8 cellular contexts compared by ENCODE assay signal in genomic region chr16:72561-73537, GRCh38. TPM values are rescaled to one million over a fixed set of nuclear protein-coding genes. Genes with fewer than 3 reads are reported as not detected.
A peak's percentile ranks its signal among the peaks of the same experiment; 100 is the strongest.
DNase-seq lines count a peak whose midpoint lies in the region; ATAC-seq and TF ChIP-seq lines count a peak whose summit lies in the region.

TSS of gene RHBDF1 (minus strand) at chr16:72631. CDS start at chr16:65015, 7,616 bp downstream.

- peak within 1 kb of the TSS; percentile 74 for H3K4me3 ChIP-seq in fibroblast of pulmonary artery (replicated peaks; ENCODE audit: low read depth, low read length)

- peak; percentile 36 for DNase-seq in activated naive CD4-positive, alpha-beta T cell treated with anti-CD3 and anti-CD28 coated beads, Interleukin-2, amount 10 ng/mL, durations not matched to agents 7 days and 5 days
- DNase-seq in activated naive CD4-positive, alpha-beta T cell (lab: John Stamatoyannopoulos, UW) = no peak
- DNase-seq in fibroblast of pulmonary artery (ENCODE audit: low read depth) (peak; percentile 54), natural killer cell (no peak)
- no peak for DNase-seq in effector CD8-positive, alpha-beta T cell (lab: John Stamatoyannopoulos, UW)

- TF ChIP-seq CTCF in VCaP (conservative IDR thresholded peaks at IDR 0.05) (no peak), fibroblast of pulmonary artery (IDR thresholded peaks at IDR 0.05; ENCODE audit: low read length, missing control alignments) (no peak), natural killer cell (IDR thresholded peaks at IDR 0.05) (no peak)

- H3K36me3 Mint-ChIP-seq in activated naive CD4-positive, alpha-beta T cell treated with anti-CD3 and anti-CD28 coated beads, Interleukin-2, amount 10 ng/mL, durations not matched to agents 7 days and 5 days = peaks cover 2% of the 10 kb centered on the region
- no peaks in the 10 kb centered on the region for H3K36me3 Mint-ChIP-seq in natural killer cell

- CTCF ChIA-PET in activated naive CD4-positive, alpha-beta T cell treated with anti-CD3 and anti-CD28 coated beads, Interleukin-2, amount 10 ng/mL, durations not matched to agents 7 days and 5 days (lab: Charles Lee) = interaction anchor here (0.9 to 26.3 kb wide), 2 partner anchors 12 to 23 kb away, joined by 3 to 467 read pairs; no protein-coding TSS in a partner anchor

- no peak within 1 kb of the TSS for H3K27ac Mint-ChIP-seq in activated naive CD4-positive, alpha-beta T cell treated with anti-CD3 and anti-CD28 coated beads, Interleukin-2, amount 10 ng/mL, durations not matched to agents 7 days and 5 days
- peak within 1 kb of the TSS in 1 of 2 donors; percentile 23 for H3K27ac Mint-ChIP-seq in natural killer cell

- H3K27ac ChIP-seq in VCaP = peak within 1 kb of the TSS; percentile 96

- H3K9me3 Mint-ChIP-seq in activated naive CD4-positive, alpha-beta T cell treated with anti-CD3 and anti-CD28 coated beads, Interleukin-2, amount 10 ng/mL, durations not matched to agents 7 days and 5 days = no peaks in the 10 kb centered on the region
- H3K9me3 Mint-ChIP-seq in natural killer cell = no peaks in the 10 kb centered on the region

- H3K4me1 Mint-ChIP-seq in activated naive CD4-positive, alpha-beta T cell treated with anti-CD3 and anti-CD28 coated beads, Interleukin-2, amount 10 ng/mL, durations not matched to agents 7 days and 5 days = peaks cover 20% of the 10 kb centered on the region
- peaks cover 10 to 23% of the 10 kb centered on the region in 2 donors for H3K4me1 Mint-ChIP-seq in natural killer cell

- intact Hi-C loops in natural killer cell (cut with micrococcal nuclease) = no loop called here

- peaks cover 88% of the 10 kb centered on the region for H3K27me3 Mint-ChIP-seq in activated naive CD4-positive, alpha-beta T cell treated with anti-CD3 and anti-CD28 coated beads, Interleukin-2, amount 10 ng/mL, durations not matched to agents 7 days and 5 days
- H3K27me3 Mint-ChIP-seq in natural killer cell (ENCODE audit: low read depth in 2 of 2) = peaks cover 0 to 21% of the 10 kb centered on the region in 2 donors

- peak in 2 of 3 donors; percentile 65 to 74 for ATAC-seq in natural killer cell
- no peak for ATAC-seq in GM21737 (IDR thresholded peaks at IDR 0.05; ENCODE audit: unreplicated experiment)
- no peak for ATAC-seq in HG03442 (IDR thresholded peaks at IDR 0.05; ENCODE audit: unreplicated experiment)

- H3K4me3 Mint-ChIP-seq in activated naive CD4-positive, alpha-beta T cell treated with anti-CD3 and anti-CD28 coated beads, Interleukin-2, amount 10 ng/mL, durations not matched to agents 7 days and 5 days = peak within 1 kb of the TSS; percentile 34
- peak within 1 kb of the TSS; percentile 51 for H3K4me3 Mint-ChIP-seq in natural killer cell

RNA-seq across cellular contexts. Expression of gene RHBDF1, which starts in this region (rescaled TPM):
- total RNA-seq in natural killer cell = 1 to 10 TPM in 1 of 3 donors, under 1 TPM in 2; 0.26 to 1.1 (median 0.78) TPM

Comparison
In these comparisons a context has a peak if more than half of its experiments do, and no peak if none do; other contexts are left out.
1. DNase-seq: peak in activated naive CD4-positive, alpha-beta T cell treated with anti-CD3 and anti-CD28 coated beads, Interleukin-2, amount 10 ng/mL, durations not matched to agents 7 days and 5 days (single experiment) and fibroblast of pulmonary artery (single experiment); none in activated naive CD4-positive, alpha-beta T cell (0 of 4), natural killer cell (single experiment) and effector CD8-positive, alpha-beta T cell (single experiment).
2. ATAC-seq: peak in natural killer cell (2 of 3); none in GM21737 (single experiment) and HG03442 (single experiment).